ENCODE assay signal across 26 cellular contexts in genomic region chr5:157051604-157052245, GRCh38. TPM values are rescaled to one million over a fixed set of nuclear protein-coding genes. Genes with fewer than 3 reads are reported as not detected.
"Had no signal": no experiment of that assay in that cellular context is flagged by ENCODE, and none has a peak within 500 bp of the region (broad histone marks: within the 10 kb centered on the region; RNA-seq: fewer than 3 reads in every experiment).

No MANE protein-coding gene starts in this region.

- H3K27ac Mint-ChIP-seq: activated B cell treated with CpG ODN at 0.5 μM for 24 hours; activated CD4-positive, alpha-beta memory T cell treated with anti-CD3 and anti-CD28 coated beads for 36 hours; activated naive CD4-positive, alpha-beta T cell treated with anti-CD3 and anti-CD28 coated beads for 36 hours; activated naive CD8-positive, alpha-beta T cell treated with anti-CD3 and anti-CD28 coated beads, Interleukin-2, amount 50 U/mL, for 24 hours; activated T-helper 2 cell treated with anti-CD3 and anti-CD28 coated beads, Interferon-gamma antibody, Interleukin-2, Interleukin-4, amounts not matched to agents 10 μg/mL and 5 μg/mL and 100 μg/mL, durations not matched to agents 14 hours and 24 hours and 36 hours; neural progenitor cell; type B pancreatic cell had no signal

- H3K27ac ChIP-seq: coronary artery, left ventricle myocardium inferior, neural progenitor cell, suprapubic skin had no signal

- H3K27me3 ChIP-seq: neural progenitor cell, suprapubic skin had no signal

- H3K9me3 Mint-ChIP-seq: activated B cell treated with CpG ODN at 0.5 μM for 24 hours; activated CD4-positive, alpha-beta memory T cell treated with anti-CD3 and anti-CD28 coated beads for 36 hours; activated naive CD4-positive, alpha-beta T cell treated with anti-CD3 and anti-CD28 coated beads for 36 hours; activated naive CD8-positive, alpha-beta T cell treated with anti-CD3 and anti-CD28 coated beads, Interleukin-2, amount 50 U/mL, for 24 hours; activated T-helper 2 cell treated with anti-CD3 and anti-CD28 coated beads, Interferon-gamma antibody, Interleukin-2, Interleukin-4, amounts not matched to agents 10 μg/mL and 5 μg/mL and 100 μg/mL, durations not matched to agents 14 hours and 24 hours and 36 hours; central memory CD8-positive, alpha-beta T cell; neural progenitor cell; stimulated activated naive CD8-positive, alpha-beta T cell treated with anti-CD3 and anti-CD28 coated beads, Interleukin-15, amount 100 ng/mL, for 72 hours had no signal

- H3K36me3 ChIP-seq: left ventricle myocardium inferior, neural progenitor cell, suprapubic skin had no signal

- DNase-seq: activated B cell treated with CpG ODN at 0.5 μM for 24 hours; activated CD4-positive, alpha-beta memory T cell treated with anti-CD3 and anti-CD28 coated beads for 36 hours; activated CD4-positive, alpha-beta T cell treated with anti-CD3 and anti-CD28 coated beads for 4 hours; activated naive CD4-positive, alpha-beta T cell treated with anti-CD3 and anti-CD28 coated beads for 36 hours; activated naive CD8-positive, alpha-beta T cell treated with anti-CD3 and anti-CD28 coated beads, Interleukin-2, amount 50 U/mL, for 24 hours; activated T-cell treated with anti-CD3 and anti-CD28 coated beads, Interleukin-2, amount 50 U/mL, for 1 hour; aorta; erythroblast; foreskin melanocyte; head of caudate nucleus; kidney; left ventricle myocardium inferior; mammary epithelial cell; stimulated activated CD4-positive, alpha-beta T cell treated with anti-CD3 and anti-CD28 coated beads, Interleukin-4, amount 100 ng/mL, for 1 hour; stimulated activated naive CD8-positive, alpha-beta T cell treated with anti-CD3 and anti-CD28 coated beads, Interleukin-15, amount 100 ng/mL, for 72 hours; T-helper 9 cell had no signal

- H3K9me3 ChIP-seq: left ventricle myocardium inferior, suprapubic skin had no signal

- H3K4me1 Mint-ChIP-seq: neural progenitor cell had no signal

- ATAC-seq: activated naive CD8-positive, alpha-beta T cell treated with anti-CD3 and anti-CD28 coated beads, Interleukin-2, amount 50 U/mL, for 24 hours; sciatic nerve; stimulated activated naive CD8-positive, alpha-beta T cell treated with anti-CD3 and anti-CD28 coated beads, Interleukin-15, amount 100 ng/mL, for 72 hours had no signal

- H3K4me3 ChIP-seq: coronary artery, left ventricle myocardium inferior, neural progenitor cell, smooth muscle cell, suprapubic skin had no signal

- H3K4me1 ChIP-seq: left ventricle myocardium inferior, neural progenitor cell, suprapubic skin had no signal

- H3K36me3 Mint-ChIP-seq: activated CD4-positive, alpha-beta memory T cell treated with anti-CD3 and anti-CD28 coated beads for 36 hours; neural progenitor cell; type B pancreatic cell had no signal

- H3K27me3 Mint-ChIP-seq: activated CD4-positive, alpha-beta memory T cell treated with anti-CD3 and anti-CD28 coated beads for 36 hours; activated naive CD8-positive, alpha-beta T cell treated with anti-CD3 and anti-CD28 coated beads, Interleukin-2, amount 50 U/mL, for 24 hours; central memory CD8-positive, alpha-beta T cell; stimulated activated naive CD8-positive, alpha-beta T cell treated with anti-CD3 and anti-CD28 coated beads, Interleukin-15, amount 100 ng/mL, for 72 hours; type B pancreatic cell had no signal

- H3K4me3 Mint-ChIP-seq: activated B cell treated with CpG ODN at 0.5 μM for 24 hours; activated CD4-positive, alpha-beta memory T cell treated with anti-CD3 and anti-CD28 coated beads for 36 hours; activated naive CD4-positive, alpha-beta T cell treated with anti-CD3 and anti-CD28 coated beads for 36 hours; activated naive CD8-positive, alpha-beta T cell treated with anti-CD3 and anti-CD28 coated beads, Interleukin-2, amount 50 U/mL, for 24 hours; central memory CD8-positive, alpha-beta T cell; neural progenitor cell; stimulated activated naive CD8-positive, alpha-beta T cell treated with anti-CD3 and anti-CD28 coated beads, Interleukin-15, amount 100 ng/mL, for 72 hours; type B pancreatic cell had no signal

RNA-seq across cellular contexts. Expression of gene HAVCR1, which starts 7.2 kb away (rescaled TPM):
- total RNA-seq: activated B cell treated with CpG ODN at 0.5 μM for 24 hours, left ventricle myocardium inferior, mammary epithelial cell, osteocyte, pulmonary artery endothelial cell, smooth muscle cell, suprapubic skin had no signal
